ENCODE assay signal across 18 cellular contexts in the genomic region with DNA sequence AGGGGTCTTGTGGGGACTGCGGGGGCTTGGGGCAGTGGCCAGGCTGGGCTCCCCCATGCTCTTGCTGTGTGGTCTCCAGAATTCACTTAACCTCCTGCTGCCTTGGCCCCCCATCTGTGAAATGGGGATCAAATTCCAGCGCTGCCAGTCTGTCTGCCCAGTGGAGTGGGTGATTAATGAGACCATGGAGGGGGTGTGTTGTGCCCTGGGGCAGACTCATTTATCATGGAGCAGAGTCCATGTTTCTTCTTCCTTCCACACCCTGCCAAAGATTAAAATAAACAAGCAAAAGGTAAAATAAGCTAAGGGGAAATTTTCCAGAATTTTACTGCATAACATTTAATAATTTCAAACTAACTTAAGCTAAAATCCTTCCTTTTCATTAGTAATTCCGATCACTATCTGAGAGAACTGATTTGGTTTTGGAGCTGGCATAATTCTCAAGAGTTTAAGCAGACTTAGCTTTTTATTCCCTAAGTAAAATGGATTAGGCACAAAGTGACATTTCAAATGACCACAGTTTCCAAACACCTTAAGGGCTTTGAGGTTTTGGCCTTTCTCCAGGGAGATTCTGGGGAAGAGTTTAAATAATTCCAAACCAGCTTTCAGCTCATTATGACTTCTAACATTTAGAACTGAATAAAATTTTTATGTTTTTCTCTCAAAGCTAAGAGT.
DNase-seq lines count a peak whose midpoint lies in the region; ATAC-seq, FAIRE-seq and TF ChIP-seq lines count a peak whose summit lies in the region.
"Had no signal": no experiment of that assay in that cellular context is flagged by ENCODE, and none has a peak within 500 bp of the region (broad histone marks: within the 10 kb centered on the region; RNA-seq: fewer than 3 reads in every experiment).

No MANE protein-coding gene starts in this region.

- peak overlapping the region in 1 of 2 experiments; percentile 52; a peak in 1 of 6 replicates for H3K27ac ChIP-seq in A549
- H3K27ac ChIP-seq: SJSA1 had no signal

- H3K27me3 Mint-ChIP-seq in nephron progenitor cell (ENCODE audit: low read depth, poor library complexity): peaks cover 21% of the 10 kb centered on the region
- H3K27me3 Mint-ChIP-seq: IgD-negative memory B cell had no signal

- H3K9me3 ChIP-seq in A549: no peaks in the 10 kb centered on the region
- H3K9me3 ChIP-seq: Caco-2, SJSA1 had no signal

- no peak overlapping the region for H3K27ac Mint-ChIP-seq in nephron progenitor cell
- H3K27ac Mint-ChIP-seq: IgD-negative memory B cell had no signal

- no peaks in the 10 kb centered on the region for H3K9me3 Mint-ChIP-seq in nephron progenitor cell
- H3K9me3 Mint-ChIP-seq: H9 had no signal

- peak overlapping the region; percentile 34; the same call in 2 of the 3 replicates for H3K4me2 ChIP-seq in A549

- no peak for TF ChIP-seq POLR2A in A549 (IDR thresholded peaks at IDR 0.05; ENCODE audit: low read length)
- TF ChIP-seq POLR2A in H54 (IDR thresholded peaks at IDR 0.05; ENCODE audit: low read depth, low read length): no peak

- FAIRE-seq in A549 (lab: Jason Lieb, UNC) (no peak), endometrium (lab: Jason Lieb, UNC) (peak; percentile 58), H54 (lab: Jason Lieb, UNC) (no peak)

- TF ChIP-seq RAD21 in A549 (conservative IDR thresholded peaks at IDR 0.05 in 1 of 2, IDR thresholded peaks at IDR 0.05 in 1 of 2): no peak

- peaks cover 9% of the 10 kb centered on the region for H3K4me1 ChIP-seq in A549
- H3K4me1 ChIP-seq: SJSA1 had no signal

- H3K4me1 Mint-ChIP-seq in nephron progenitor cell: peaks cover 53% of the 10 kb centered on the region
- H3K4me1 Mint-ChIP-seq: IgD-negative memory B cell had no signal

- POLR2A ChIA-PET in A549 (lab: Yijun Ruan, JAX): no interaction called here
- POLR2A ChIA-PET in HEK293T (lab: Yijun Ruan, JAX): no interaction called here

- no peak overlapping the region for H3K4me3 Mint-ChIP-seq in nephron progenitor cell
- H3K4me3 Mint-ChIP-seq: H9, IgD-negative memory B cell had no signal

- TF ChIP-seq CTCF in A549 (IDR thresholded peaks at IDR 0.05): no peak
- TF ChIP-seq CTCF in nephron progenitor cell (IDR thresholded peaks at IDR 0.05): no peak

- H3K36me3 Mint-ChIP-seq in nephron progenitor cell (ENCODE audit: low read depth): no peaks in the 10 kb centered on the region
- H3K36me3 Mint-ChIP-seq: IgD-negative memory B cell had no signal

- H3K4me3 ChIP-seq in A549: no peak overlapping the region
- H3K4me3 ChIP-seq: SJSA1 had no signal

- CTCF ChIA-PET in A549 (lab: Yijun Ruan, JAX) (no interaction called here), HEK293T (lab: Yijun Ruan, JAX) (no interaction called here)

- 0 out of 6 replicates have a peak, but pooled peaks of 1 of the 2 experiments have one; percentile 19 for ATAC-seq in A549

- no peak for TF ChIP-seq EP300 in A549 (IDR thresholded peaks at IDR 0.05)

- 8% methylated on average over 2 of the region's 3 CpGs for WGBS in A549 (ENCODE audit: missing lambda C conversion rate)

- DNase-seq in A549 (ENCODE audit: low read depth in 1 of 2, low spot score in 1 of 2) (no peak), HEK293T (ENCODE audit: extremely low spot score) (no peak), nephron progenitor cell (peak; percentile 17), NCI-H2196 (lab: John Stamatoyannopoulos, UW; ENCODE audit: unreplicated experiment) (no peak), anterior cingulate cortex (lab: John Stamatoyannopoulos, UW) (no peak), cerebellar nuclear complex (lab: John Stamatoyannopoulos, UW) (no peak), H54 (ENCODE audit: insufficient read length, low spot score) (no peak)
- DNase-seq: AML-193, Caco-2, DMS53, GF-D8, H9, NCI-H1436, NCI-H2081, RPMI8226 had no signal

TF ChIP-seq in A549, 52 proteins besides CTCF, POLR2A, EP300 and RAD21:
- TF ChIP-seq TP53 (CRISPR knock-in tag; IDR thresholded peaks at IDR 0.05) (no peak), HDAC2 (IDR thresholded peaks at IDR 0.05) (no peak)

TF ChIP-seq in HEK293T, 16 proteins besides CTCF, POLR2A, EP300 and RAD21:
- TF ChIP-seq FOXM1 (IDR thresholded peaks at IDR 0.05; ENCODE audit: borderline replicate concordance): no peak
- no peak for TF ChIP-seq FOXA1 (IDR thresholded peaks at IDR 0.05)
- no peak for TF ChIP-seq LEF1 (IDR thresholded peaks at IDR 0.05; ENCODE audit: borderline replicate concordance)
- TF ChIP-seq, protein P1, sequence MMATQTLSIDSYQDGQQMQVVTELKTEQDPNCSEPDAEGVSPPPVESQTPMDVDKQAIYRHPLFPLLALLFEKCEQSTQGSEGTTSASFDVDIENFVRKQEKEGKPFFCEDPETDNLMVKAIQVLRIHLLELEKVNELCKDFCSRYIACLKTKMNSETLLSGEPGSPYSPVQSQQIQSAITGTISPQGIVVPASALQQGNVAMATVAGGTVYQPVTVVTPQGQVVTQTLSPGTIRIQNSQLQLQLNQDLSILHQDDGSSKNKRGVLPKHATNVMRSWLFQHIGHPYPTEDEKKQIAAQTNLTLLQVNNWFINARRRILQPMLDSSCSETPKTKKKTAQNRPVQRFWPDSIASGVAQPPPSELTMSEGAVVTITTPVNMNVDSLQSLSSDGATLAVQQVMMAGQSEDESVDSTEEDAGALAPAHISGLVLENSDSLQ (IDR thresholded peaks at IDR 0.05): peak; percentile 76
- no peak for TF ChIP-seq SP1 (IDR thresholded peaks at IDR 0.05)
- TF ChIP-seq CTBP1 (IDR thresholded peaks at IDR 0.05; ENCODE audit: borderline replicate concordance): no peak
- TF ChIP-seq SUZ12 (IDR thresholded peaks at IDR 0.05): no peak
- TF ChIP-seq ELF4 (IDR thresholded peaks at IDR 0.05): no peak
- TF ChIP-seq TARDBP (IDR thresholded peaks at IDR 0.05): no peak
